ENCODE assay signal across 1 cellular context in genomic region chr12:83954071-83954789, GRCh38.
TF ChIP-seq lines count a peak whose summit lies in the region.

No MANE protein-coding gene starts in this region.

TF ChIP-seq in H1, 55 proteins besides CTCF, POLR2A, EP300 and RAD21:
- TF ChIP-seq CHD7 (IDR thresholded peaks at IDR 0.05; ENCODE audit: insufficient replicate concordance, low read length) (no peak), KDM4A (IDR thresholded peaks at IDR 0.05; ENCODE audit: low read depth, low read length, severe bottlenecking) (no peak), CHD1 (IDR thresholded peaks at IDR 0.05; ENCODE audit: low read depth, low read length) (no peak), TCF12 (IDR thresholded peaks at IDR 0.05; ENCODE audit: low read depth, low read length) (no peak), ZNF274 (IDR thresholded peaks at IDR 0.05; ENCODE audit: borderline replicate concordance, extremely low read depth, low read length) (no peak), PHF8 (conservative IDR thresholded peaks at IDR 0.05; ENCODE audit: low read depth, low read length) (no peak), SIX5 (IDR thresholded peaks at IDR 0.05; ENCODE audit: low read depth, low read length) (no peak), JUN (IDR thresholded peaks at IDR 0.05; ENCODE audit: low read depth, low read length) (no peak), CREB1 (IDR thresholded peaks at IDR 0.05) (no peak), ASH2L (IDR thresholded peaks at IDR 0.05; ENCODE audit: low read length) (no peak), KDM1A (IDR thresholded peaks at IDR 0.05; ENCODE audit: borderline replicate concordance, low read length) (no peak), NRF1 (IDR thresholded peaks at IDR 0.05; ENCODE audit: low read depth, low read length) (no peak), SAP30 (IDR thresholded peaks at IDR 0.05; ENCODE audit: insufficient read depth, insufficient replicate concordance, low read length) (no peak), GTF2F1 (IDR thresholded peaks at IDR 0.05; ENCODE audit: borderline replicate concordance, low read depth, low read length) (no peak), MAFK (IDR thresholded peaks at IDR 0.05; ENCODE audit: low read depth, low read length) (no peak), TEAD4 (IDR thresholded peaks at IDR 0.05; ENCODE audit: low read depth, low read length) (no peak), KDM5A (IDR thresholded peaks at IDR 0.05; ENCODE audit: low read length) (no peak), NANOG (IDR thresholded peaks at IDR 0.05; ENCODE audit: insufficient read depth, low read depth, low read length, poor library complexity, severe bottlenecking) (no peak)
